In the genomic region with DNA sequence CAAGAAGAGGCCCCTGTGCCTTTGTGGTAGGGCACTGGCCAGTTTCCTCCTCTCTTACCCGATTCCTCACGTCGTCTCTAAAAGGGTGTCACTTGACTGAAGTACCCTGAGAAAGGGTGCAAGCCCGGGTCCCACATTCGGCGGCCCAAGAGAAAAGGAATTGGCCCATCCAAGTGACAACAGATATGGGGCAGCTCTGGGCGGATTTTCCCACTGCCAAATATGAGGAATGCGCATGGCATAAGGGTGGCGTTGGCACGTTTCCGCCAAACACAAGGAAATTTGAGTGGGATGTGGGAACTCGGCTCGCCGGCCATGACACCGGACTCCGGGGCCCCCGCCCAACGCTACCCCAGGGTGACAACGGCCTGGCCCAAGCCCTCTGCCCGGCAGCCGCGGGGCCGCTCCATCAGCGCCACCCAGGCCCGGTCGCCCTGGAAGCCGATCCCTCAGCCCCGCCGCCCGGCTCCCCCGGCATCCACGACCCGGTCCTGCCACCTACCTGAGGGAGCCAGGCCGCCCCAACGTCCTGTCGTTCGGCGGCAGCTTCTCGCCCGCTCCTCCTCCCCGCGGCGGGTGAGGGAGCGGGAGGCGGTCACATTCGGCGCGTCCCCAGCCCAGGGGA, we compare ENCODE assay signal across 8 cellular contexts. TPM values are rescaled to one million over a fixed set of nuclear protein-coding genes. Genes with fewer than 3 reads are reported as not detected.
DNase-seq lines count a peak whose midpoint lies in the region; ATAC-seq and TF ChIP-seq lines count a peak whose summit lies in the region.

No MANE protein-coding gene starts in this region.

- peak; percentile 63 for DNase-seq in activated T-cell treated with anti-CD3 and anti-CD28 coated beads, Interleukin-2, amount 50 U/mL, for 24 hours
- DNase-seq in activated T-cell treated with anti-CD3 and anti-CD28 coated beads for 4 hours = no peak
- DNase-seq in Panc1 (ENCODE audit: low read depth, low spot score) = no peak
- no peak for DNase-seq in ureter (ENCODE audit: low spot score)

- H3K4me3 ChIP-seq in Panc1 (ENCODE audit: low read depth in 2 of 2, low read length in 2 of 2) = peak overlapping the region; percentile 89 to 94
- H3K4me3 ChIP-seq in iPS-20b (ENCODE audit: low read length) = peak overlapping the region; percentile 78
- peak overlapping the region; percentile 90 to 98 (median 94) for H3K4me3 ChIP-seq in skeletal muscle tissue (ENCODE audit: low read length in 3 of 3)

- CTCF ChIA-PET in Panc1 (lab: Charles Lee) = no interaction called here

- peaks cover 40% of the 10 kb centered on the region for H3K4me1 Mint-ChIP-seq in activated T-cell treated with anti-CD3 and anti-CD28 coated beads, Interleukin-2, amount 50 U/mL, for 24 hours (ENCODE audit: low read depth)
- peaks cover 54% of the 10 kb centered on the region for H3K4me1 Mint-ChIP-seq in brain

- no TSS peak for BruUV-seq in Panc1 (replicated peaks; lab: Mats Ljungman, UMichigan)

- H3K9me3 Mint-ChIP-seq in activated T-cell treated with anti-CD3 and anti-CD28 coated beads, Interleukin-2, amount 50 U/mL, for 24 hours = no peaks in the 10 kb centered on the region
- H3K9me3 Mint-ChIP-seq in brain = peaks cover 0 to 3% (median 0%) of the 10 kb centered on the region in 5 experiments

- peak overlapping the region; percentile 83 for H3K4me3 Mint-ChIP-seq in activated T-cell treated with anti-CD3 and anti-CD28 coated beads, Interleukin-2, amount 50 U/mL, for 24 hours
- peak overlapping the region; percentile 90 to 96 (median 93) for H3K4me3 Mint-ChIP-seq in brain

- H3K36me3 ChIP-seq in Panc1 (ENCODE audit: control insufficient read depth, insufficient read depth, low read length) (no peaks in the 10 kb centered on the region; the same call in 1 of the 2 replicates), iPS-20b (ENCODE audit: insufficient read depth, low read depth, low read length) (no peaks in the 10 kb centered on the region), skeletal muscle tissue (ENCODE audit: control insufficient read depth in 3 of 3, insufficient read depth in 3 of 3, low read length in 3 of 3) (peaks cover 0 to 2% (median 0%) of the 10 kb centered on the region in 3 donors)

- in situ Hi-C loops in Panc1 (cut with HindIII; ENCODE audit: low pct_unique_long_range_greater_than_20kb, low sequenced_read_pairs) = no loop called here

- H3K27me3 Mint-ChIP-seq in activated T-cell treated with anti-CD3 and anti-CD28 coated beads, Interleukin-2, amount 50 U/mL, for 24 hours = no peaks in the 10 kb centered on the region
- peaks cover 17% of the 10 kb centered on the region for H3K27me3 Mint-ChIP-seq in brain

- H3K27ac Mint-ChIP-seq in activated T-cell treated with anti-CD3 and anti-CD28 coated beads, Interleukin-2, amount 50 U/mL, for 24 hours = peak overlapping the region; percentile 98
- H3K27ac Mint-ChIP-seq in brain = peak overlapping the region; percentile 98 to 100 (median 99)

- POLR2A ChIA-PET in Panc1 (lab: Charles Lee) = no interaction called here

- H3K36me3 Mint-ChIP-seq in activated T-cell treated with anti-CD3 and anti-CD28 coated beads, Interleukin-2, amount 50 U/mL, for 24 hours (ENCODE audit: low read depth) = peaks cover 29% of the 10 kb centered on the region
- H3K36me3 Mint-ChIP-seq in brain = peaks cover 14% of the 10 kb centered on the region

- peak; percentile 35 for ATAC-seq in HG02852 (IDR thresholded peaks at IDR 0.05; ENCODE audit: unreplicated experiment)
- peak; percentile 71 for ATAC-seq in Panc1

- H3K9ac ChIP-seq in iPS-20b (ENCODE audit: low read depth, low read length) (peak overlapping the region; percentile 97), skeletal muscle tissue (ENCODE audit: low read depth in 1 of 3, low read length in 3 of 3) (peak overlapping the region; percentile 98 to 100 (median 99))

- peak overlapping the region; percentile 90 for H3K27ac ChIP-seq in Panc1 (ENCODE audit: low read length)
- peak overlapping the region; percentile 59 for H3K27ac ChIP-seq in iPS-20b (ENCODE audit: low read length)
- peak overlapping the region; percentile 100 for H3K27ac ChIP-seq in skeletal muscle tissue (ENCODE audit: low read depth, low read length)

- H3K4me1 ChIP-seq in Panc1 (ENCODE audit: control insufficient read depth, insufficient read depth, low read length) = peaks cover 27% of the 10 kb centered on the region; the same call in 1 of the 2 replicates
- H3K4me1 ChIP-seq in iPS-20b (ENCODE audit: insufficient read depth, low read length) = no peaks in the 10 kb centered on the region; the same call in 1 of the 2 replicates
- H3K4me1 ChIP-seq in skeletal muscle tissue (ENCODE audit: control insufficient read depth in 3 of 3, insufficient read depth in 3 of 3, low read length in 3 of 3) = peaks cover 23 to 39% (median 23%) of the 10 kb centered on the region in 3 donors

- H3K9me3 ChIP-seq in Panc1 (ENCODE audit: control insufficient read depth, insufficient read depth, low read depth, low read length) = no peaks in the 10 kb centered on the region
- H3K9me3 ChIP-seq in iPS-20b (ENCODE audit: insufficient read depth, low read depth, low read length) = no peaks in the 10 kb centered on the region
- H3K9me3 ChIP-seq in skeletal muscle tissue (ENCODE audit: control insufficient read depth in 3 of 3, low read length in 3 of 3) = no peaks in the 10 kb centered on the region

- intact Hi-C loops in Panc1 (cut with micrococcal nuclease; ENCODE audit: unreplicated experiment) = no loop called here

- H3K27me3 ChIP-seq in Panc1 (ENCODE audit: control insufficient read depth, insufficient read depth, low read length) (no peaks in the 10 kb centered on the region), iPS-20b (ENCODE audit: insufficient read depth, low read length) (no peaks in the 10 kb centered on the region), skeletal muscle tissue (ENCODE audit: control insufficient read depth in 3 of 3, insufficient read depth in 3 of 3, low read length in 3 of 3) (no peaks in the 10 kb centered on the region)

- TF ChIP-seq CTCF in Panc1 (IDR thresholded peaks at IDR 0.05) (no peak), brain (conservative IDR thresholded peaks at IDR 0.05) (no peak)

RNA-seq across cellular contexts. Expression of gene RAF1, which starts 0.5 kb away (rescaled TPM):
- 68.8 TPM for total RNA-seq in Panc1 (2021; ENCODE audit: unreplicated experiment)
- 41.5 TPM for polyA plus RNA-seq in Panc1 (2012; ENCODE audit: insufficient read length)
- polyA plus RNA-seq in brain (ENCODE audit: insufficient read depth, low read depth, low replicate concordance) = 40.3 TPM
- total RNA-seq in skeletal muscle tissue = 131 TPM
- total RNA-seq in ureter = 95.5 TPM
